Comparison of ENCODE assay signal across 16 cellular contexts in genomic region chr16:48272837-48273421, GRCh38. TPM values are rescaled to one million over a fixed set of nuclear protein-coding genes. Genes with fewer than 3 reads are reported as not detected.
DNase-seq lines count a peak whose midpoint lies in the region; ATAC-seq and TF ChIP-seq lines count a peak whose summit lies in the region.
"Had no signal": no experiment of that assay in that cellular context is flagged by ENCODE, and none has a peak within 500 bp of the region (broad histone marks: within the 10 kb centered on the region; RNA-seq: fewer than 3 reads in every experiment).

No MANE protein-coding gene starts in this region.

- peak; percentile 15 for DNase-seq in astrocyte of the hippocampus (ENCODE audit: low read depth, low spot score)
- DNase-seq in foreskin melanocyte, result peak; percentile 98
- peak; percentile 94 for DNase-seq in medulla oblongata (ENCODE audit: extremely low spot score)
- DNase-seq in suprapubic skin (ENCODE audit: low spot score in 2 of 2), result no peak
- no peak for DNase-seq in BE2C
- DNase-seq: activated naive CD4-positive, alpha-beta T cell treated with anti-CD3 and anti-CD28 coated beads for 36 hours; central memory CD4-positive, alpha-beta T cell; GM23248; NCI-H226; small intestine had no signal

- H3K4me3 ChIP-seq in suprapubic skin (no peak overlapping the region), BE2C (ENCODE audit: low read depth, low read length) (no peak overlapping the region)
- H3K4me3 ChIP-seq: GM23248, K562 had no signal

- ATAC-seq in HG02571 (IDR thresholded peaks at IDR 0.05; ENCODE audit: unreplicated experiment) (no peak), GM19467 (IDR thresholded peaks at IDR 0.05; ENCODE audit: unreplicated experiment) (no peak), HG02588 (IDR thresholded peaks at IDR 0.05; ENCODE audit: unreplicated experiment) (no peak)
- ATAC-seq: K562, SK-N-SH treated with all-trans-retinoic acid at 6 μM for 48 hours had no signal

- TF ChIP-seq CTCF in suprapubic skin (IDR thresholded peaks at IDR 0.05) (no peak), BE2C (IDR thresholded peaks at IDR 0.05; ENCODE audit: low read depth, low read length) (no peak)

- H3K27ac ChIP-seq in suprapubic skin, result peak overlapping the region; percentile 59
- H3K27ac ChIP-seq: epithelial cell of prostate, GM23248 had no signal

- H3K27me3 ChIP-seq in suprapubic skin, result no peaks in the 10 kb centered on the region
- no peaks in the 10 kb centered on the region for H3K27me3 ChIP-seq in BE2C

- peaks cover 7% of the 10 kb centered on the region for H3K4me1 ChIP-seq in suprapubic skin
- H3K4me1 ChIP-seq in BE2C, result no peaks in the 10 kb centered on the region

- H3K9me3 ChIP-seq in suprapubic skin (no peaks in the 10 kb centered on the region), BE2C (no peaks in the 10 kb centered on the region; the same call in 1 of the 2 replicates)

- 73% methylated on average over 8 of the region's 8 CpGs for WGBS in suprapubic skin

- no peak for TF ChIP-seq POLR2A in suprapubic skin (IDR thresholded peaks at IDR 0.05)

- H3K36me3 ChIP-seq in suprapubic skin (peaks cover 26% of the 10 kb centered on the region), BE2C (peaks cover 27% of the 10 kb centered on the region)

- no peak for TF ChIP-seq EP300 in suprapubic skin (IDR thresholded peaks at IDR 0.05)

RNA-seq across cellular contexts. Expression of gene ABCC11, which starts 25.6 kb away (rescaled TPM):
- total RNA-seq in suprapubic skin, result 1 to 10 TPM in 1 of 4 donors, under 1 TPM in 3; 0.13 to 1.4 (median 0.36) TPM
- polyA plus RNA-seq in BE2C (2012; ENCODE audit: insufficient read depth, insufficient read length, low read depth), result 1.1 TPM

RNA-seq across cellular contexts. Expression of gene LONP2, which starts 28.8 kb away (rescaled TPM):
- total RNA-seq in suprapubic skin, result 10 to 100 TPM; 39.6 to 97.9 (median 52.8) TPM
- 31.8 TPM for polyA plus RNA-seq in BE2C (2012; ENCODE audit: insufficient read depth, insufficient read length, low read depth)

Comparison
In these comparisons a context has a peak if more than half of its experiments do, and no peak if none do; other contexts are left out.
1. DNase-seq: peak in astrocyte of the hippocampus (single experiment), foreskin melanocyte (single experiment) and medulla oblongata (single experiment); none in suprapubic skin (0 of 2) and BE2C (single experiment).